Comparison of ENCODE assay signal across 3 cellular contexts in genomic region chr5:154736372-154736771, GRCh38. TPM values are rescaled to one million over a fixed set of nuclear protein-coding genes. Genes with fewer than 3 reads are reported as not detected.
DNase-seq lines count a peak whose midpoint lies in the region; ATAC-seq, FAIRE-seq and TF ChIP-seq lines count a peak whose summit lies in the region.
"Not testable (repeated sequence)": the region's sequence is repeated elsewhere in the genome, so short reads cannot be mapped to it uniquely, and the experiment has no call there.

No MANE protein-coding gene starts in this region.

- TF ChIP-seq POLR2A in A549 (IDR thresholded peaks at IDR 0.05; ENCODE audit: low read length) = not testable (repeated sequence)

- CTCF ChIA-PET in A549 (lab: Yijun Ruan, JAX) = not testable (repeated sequence)
- CTCF ChIA-PET in HEK293 (lab: Yijun Ruan, JAX) = interaction anchor here (0.6 kb wide), 1 partner anchor 103 kb away, joined by 3 read pairs; no protein-coding TSS in a partner anchor

- not testable (repeated sequence) for TF ChIP-seq CTCF in A549 (IDR thresholded peaks at IDR 0.05); HEK293 (tag by site-specific recombination; IDR thresholded peaks at IDR 0.05)

- POLR2A ChIA-PET in A549 (lab: Yijun Ruan, JAX); HEK293 (lab: Yijun Ruan, JAX): not testable (repeated sequence)

- not testable (repeated sequence) for H3K4me2 ChIP-seq in A549

- not testable (repeated sequence) for ATAC-seq in A549

- H3K36me3 ChIP-seq in HEK293 (ENCODE audit: control insufficient read depth in 2 of 2, insufficient read depth in 1 of 2, low read length in 2 of 2) = not testable (repeated sequence)

- not testable (repeated sequence) for TF ChIP-seq RAD21 in A549 (conservative IDR thresholded peaks at IDR 0.05 in 1 of 2, IDR thresholded peaks at IDR 0.05 in 1 of 2)

- H3K4me3 ChIP-seq in A549; HEK293 (ENCODE audit: low read depth, low read length): not testable (repeated sequence)

- TF ChIP-seq EP300 in A549 (IDR thresholded peaks at IDR 0.05) = not testable (repeated sequence)

- H3K27ac ChIP-seq in A549; HEK293 (ENCODE audit: extremely low read depth, low read depth, low read length): not testable (repeated sequence)

- H3K9me3 ChIP-seq in A549; HEK293 (ENCODE audit: control insufficient read depth, insufficient read depth, low read depth, low read length): not testable (repeated sequence)

- not testable (repeated sequence) for H3K4me1 ChIP-seq in A549; HEK293 (ENCODE audit: control insufficient read depth, insufficient read depth, low read length)

- 100% methylated on average over 1 of the region's 1 CpG for WGBS in A549 (ENCODE audit: missing lambda C conversion rate)

- DNase-seq in A549 (ENCODE audit: low read depth in 1 of 2, low spot score in 1 of 2) = not testable (repeated sequence)
- peak; percentile 2 for DNase-seq in activated effector memory CD4-positive, alpha-beta T cell treated with anti-CD3 and anti-CD28 coated beads, Interleukin-2, amount 50 U/mL, for 16 hours

- not testable (repeated sequence) for FAIRE-seq in A549 (lab: Jason Lieb, UNC)

TF ChIP-seq in A549, 52 proteins besides CTCF, POLR2A, EP300 and RAD21:
- peak; percentile 77 for TF ChIP-seq ZC3H11A (IDR thresholded peaks at IDR 0.05)

TF ChIP-seq in HEK293, 187 proteins besides CTCF, POLR2A, EP300 and RAD21 (continues in another document):
- TF ChIP-seq ZNF223 (tag by site-specific recombination; IDR thresholded peaks at IDR 0.05) (peak; percentile 47; the same call in 1 of the 2 replicates), KLF7 (tag by site-specific recombination; IDR thresholded peaks at IDR 0.05; ENCODE audit: borderline replicate concordance) (0 out of 2 replicates have a peak, but pooled peaks have one; percentile 36), ZBTB8A (tag by site-specific recombination; IDR thresholded peaks at IDR 0.05) (peak; percentile 83), TSHZ1 (tag by site-specific recombination; IDR thresholded peaks at IDR 0.05; ENCODE audit: borderline replicate concordance) (peak; percentile 38; the same call in 1 of the 2 replicates), ZNF501 (tag by site-specific recombination; IDR thresholded peaks at IDR 0.05) (0 out of 2 replicates have a peak, but pooled peaks have one; percentile 44), ZNF266 (tag by site-specific recombination; IDR thresholded peaks at IDR 0.05; ENCODE audit: low read depth) (peak; percentile 86; the same call in 1 of the 2 replicates), ZNF514 (tag by site-specific recombination; IDR thresholded peaks at IDR 0.05) (0 out of 2 replicates have a peak, but pooled peaks have one; percentile 39), ZBTB21 (tag by site-specific recombination; IDR thresholded peaks at IDR 0.05) (peak; percentile 35; the same call in 1 of the 2 replicates), ZNF558 (tag by site-specific recombination; IDR thresholded peaks at IDR 0.05) (peak; percentile 73; the same call in 1 of the 2 replicates), ZFP37 (tag by site-specific recombination; IDR thresholded peaks at IDR 0.05) (peak; percentile 75; the same call in 1 of the 2 replicates), ZNF664 (tag by site-specific recombination; IDR thresholded peaks at IDR 0.05) (peak; percentile 74), ZNF426 (tag by site-specific recombination; IDR thresholded peaks at IDR 0.05) (peak; percentile 95), ZNF433 (tag by site-specific recombination; IDR thresholded peaks at IDR 0.05; ENCODE audit: low read depth) (peak; percentile 94), RBAK (tag by site-specific recombination; IDR thresholded peaks at IDR 0.05) (peak; percentile 59; the same call in 1 of the 2 replicates), ZNF518A (tag by site-specific recombination; conservative IDR thresholded peaks at IDR 0.05; ENCODE audit: low read depth) (peak; percentile 95), ZNF560 (tag by site-specific recombination; IDR thresholded peaks at IDR 0.05; ENCODE audit: borderline replicate concordance) (peak; percentile 68; the same call in 1 of the 2 replicates), ZNF19 (tag by site-specific recombination; IDR thresholded peaks at IDR 0.05; ENCODE audit: low read depth) (peak; percentile 65; the same call in 1 of the 2 replicates), ZNF623 (tag by site-specific recombination; IDR thresholded peaks at IDR 0.05) (peak; percentile 80), ZNF354C (tag by site-specific recombination; IDR thresholded peaks at IDR 0.05; ENCODE audit: borderline replicate concordance, low read depth) (0 out of 2 replicates have a peak, but pooled peaks have one; percentile 20), ZNF292 (tag by site-specific recombination; IDR thresholded peaks at IDR 0.05; ENCODE audit: borderline replicate concordance, low read depth) (0 out of 2 replicates have a peak, but pooled peaks have one; percentile 56), ZXDB (tag by site-specific recombination; IDR thresholded peaks at IDR 0.05) (peak; percentile 71), ZBTB1 (tag by site-specific recombination; IDR thresholded peaks at IDR 0.05) (0 out of 2 replicates have a peak, but pooled peaks have one; percentile 25)

RNA-seq across cellular contexts. Expression of gene LARP1, which starts 18.8 kb away (rescaled TPM):
- polyA plus RNA-seq in A549 (2011; rRNA removed) (87.0 and 136 TPM in 2 replicates), A549 (2017; fragmentation: RNase III; extraction: RNeasy Plus Mini Kit Qiagen cat#74134 plus additional on column Dnase treatment) (104 to 117 TPM (median 112 TPM) in 3 replicates)
- 86.6 and 101 TPM in 2 replicates for polyA plus RNA-seq in A549 (2012; cell fraction: cytosol; rRNA removed)
- 131 and 145 TPM in 2 replicates for polyA plus RNA-seq in A549 (2012; cell fraction: nucleus; rRNA removed)
- 148 and 168 TPM in 2 replicates for polyA minus RNA-seq in A549 (2011; rRNA and poly(A)+ RNA removed)
